In the genomic region with DNA sequence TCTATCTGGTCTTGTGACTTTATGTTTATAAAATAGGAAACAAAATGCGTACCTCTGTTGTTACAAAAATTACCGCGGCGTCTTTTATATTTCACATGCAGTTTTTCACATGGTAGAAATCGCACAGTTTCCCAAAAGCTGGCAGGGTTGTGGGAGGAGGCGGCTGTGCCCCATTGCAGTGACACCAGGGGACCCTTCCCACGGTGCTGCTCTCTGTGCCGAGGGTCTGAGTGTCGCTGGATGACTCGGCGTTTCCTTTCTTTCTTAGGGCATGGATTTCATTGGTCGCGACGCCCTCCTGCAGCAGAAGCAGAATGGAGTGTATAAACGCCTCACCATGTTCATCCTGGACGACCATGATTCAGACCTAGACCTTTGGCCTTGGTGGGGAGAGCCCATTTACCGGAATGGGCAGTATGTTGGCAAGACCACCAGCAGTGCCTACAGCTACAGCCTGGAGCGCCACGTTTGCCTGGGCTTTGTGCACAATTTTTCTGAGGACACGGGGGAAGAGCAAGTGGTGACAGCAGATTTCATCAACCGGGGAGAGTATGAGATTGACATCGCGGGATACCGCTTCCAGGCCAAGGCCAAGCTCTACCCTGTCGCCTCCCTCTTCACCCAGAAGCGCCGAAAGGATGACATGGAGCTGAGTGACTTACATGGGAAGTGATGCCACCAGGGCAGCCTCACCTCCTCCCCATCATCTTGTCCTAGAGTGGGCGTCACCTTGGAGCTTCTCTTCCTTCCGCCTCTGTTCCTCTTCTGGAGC, we compare ENCODE assay signal across 24 cellular contexts. TPM values are rescaled to one million over a fixed set of nuclear protein-coding genes. Genes with fewer than 3 reads are reported as not detected.
DNase-seq lines count a peak whose midpoint lies in the region; ATAC-seq, FAIRE-seq and TF ChIP-seq lines count a peak whose summit lies in the region.
"Had no signal": no experiment of that assay in that cellular context is flagged by ENCODE, and none has a peak within 500 bp of the region (broad histone marks: within the 10 kb centered on the region; RNA-seq: fewer than 3 reads in every experiment).

No MANE protein-coding gene starts in this region.

- peaks cover 7% of the 10 kb centered on the region; the same call in 1 of the 3 replicates for H3K4me1 ChIP-seq in A549

- TF ChIP-seq CTCF in A549 (IDR thresholded peaks at IDR 0.05) (no peak), D721Med (IDR thresholded peaks at IDR 0.05; ENCODE audit: insufficient read depth, missing control alignments) (no peak)

- H3K9me3 ChIP-seq in A549 = no peaks in the 10 kb centered on the region

- 92% methylated on average over 29 of the region's 29 CpGs for WGBS in A549 (ENCODE audit: missing lambda C conversion rate)

- no peak for TF ChIP-seq EP300 in A549 (IDR thresholded peaks at IDR 0.05)

- POLR2A ChIA-PET in A549 (lab: Yijun Ruan, JAX) = no interaction called here

- 0 out of 6 replicates have a peak overlapping the region, but pooled peaks of 1 of the 2 experiments have one; percentile 1 for H3K27ac ChIP-seq in A549

- H3K27me3 Mint-ChIP-seq in activated T-cell treated with anti-CD3 and anti-CD28 coated beads, Interleukin-2, amount 50 U/mL, for 72 hours (ENCODE audit: low read depth) = no peaks in the 10 kb centered on the region
- H3K27me3 Mint-ChIP-seq in naive B cell = no peaks in the 10 kb centered on the region
- H3K27me3 Mint-ChIP-seq in activated T-helper 1 cell treated with anti-CD3 and anti-CD28 coated beads, Interleukin-12 subunit alpha, Interleukin-12 subunit beta, Interleukin-2, Interleukin-4 antibody, amounts not matched to agents 30 ng/mL and 10 ng/mL and 1 ng/mL, durations not matched to agents 14 hours and 24 hours and 36 hours (ENCODE audit: insufficient read depth) = no peaks in the 10 kb centered on the region
- H3K27me3 Mint-ChIP-seq: central memory CD8-positive, alpha-beta T cell; memory B cell; naive thymus-derived CD8-positive, alpha-beta T cell had no signal

- H3K27ac Mint-ChIP-seq in activated T-cell treated with anti-CD3 and anti-CD28 coated beads, Interleukin-2, amount 50 U/mL, for 72 hours = peak overlapping the region; percentile 61
- peak overlapping the region in 4 of 6 donors; percentile 5 to 81 (median 18) for H3K27ac Mint-ChIP-seq in naive B cell
- no peak overlapping the region for H3K27ac Mint-ChIP-seq in activated T-helper 1 cell treated with anti-CD3 and anti-CD28 coated beads, Interleukin-12 subunit alpha, Interleukin-12 subunit beta, Interleukin-2, Interleukin-4 antibody, amounts not matched to agents 30 ng/mL and 10 ng/mL and 1 ng/mL, durations not matched to agents 14 hours and 24 hours and 36 hours
- H3K27ac Mint-ChIP-seq: memory B cell had no signal

- peaks cover 4 to 19% of the 10 kb centered on the region in 2 donors for H3K36me3 Mint-ChIP-seq in activated T-cell treated with anti-CD3 and anti-CD28 coated beads, Interleukin-2, amount 50 U/mL, for 72 hours (ENCODE audit: insufficient read depth in 2 of 2)
- peaks cover 28 to 45% of the 10 kb centered on the region in 2 donors for H3K36me3 Mint-ChIP-seq in naive B cell
- H3K36me3 Mint-ChIP-seq in activated T-helper 1 cell treated with anti-CD3 and anti-CD28 coated beads, Interleukin-12 subunit alpha, Interleukin-12 subunit beta, Interleukin-2, Interleukin-4 antibody, amounts not matched to agents 30 ng/mL and 10 ng/mL and 1 ng/mL, durations not matched to agents 14 hours and 24 hours and 36 hours (ENCODE audit: low read depth) = peaks cover 40% of the 10 kb centered on the region

- H3K4me2 ChIP-seq in A549 = no peak overlapping the region

- FAIRE-seq in A549 (lab: Jason Lieb, UNC) (no peak), D721Med (lab: Jason Lieb, UNC) (no peak)

- no peak for TF ChIP-seq POLR2A in A549 (IDR thresholded peaks at IDR 0.05; ENCODE audit: low read length)

- intact Hi-C loops in activated T-helper 1 cell treated with anti-CD3 and anti-CD28 coated beads, Interleukin-12 subunit alpha, Interleukin-12 subunit beta, Interleukin-2, Interleukin-4 antibody, amounts not matched to agents 30 ng/mL and 10 ng/mL and 1 ng/mL, durations not matched to agents 14 hours and 24 hours and 36 hours (cut with micrococcal nuclease) = no loop called here

- H3K9me3 Mint-ChIP-seq in activated T-cell treated with anti-CD3 and anti-CD28 coated beads, Interleukin-2, amount 50 U/mL, for 72 hours = no peaks in the 10 kb centered on the region
- no peaks in the 10 kb centered on the region for H3K9me3 Mint-ChIP-seq in naive B cell
- H3K9me3 Mint-ChIP-seq in activated T-helper 1 cell treated with anti-CD3 and anti-CD28 coated beads, Interleukin-12 subunit alpha, Interleukin-12 subunit beta, Interleukin-2, Interleukin-4 antibody, amounts not matched to agents 30 ng/mL and 10 ng/mL and 1 ng/mL, durations not matched to agents 14 hours and 24 hours and 36 hours = no peaks in the 10 kb centered on the region
- H3K9me3 Mint-ChIP-seq: central memory CD8-positive, alpha-beta T cell; memory B cell; naive thymus-derived CD8-positive, alpha-beta T cell had no signal

- no peak for ATAC-seq in A549
- peak in 1 of 2 donors; percentile 23 for ATAC-seq in activated T-cell treated with anti-CD3 and anti-CD28 coated beads, Interleukin-2, amount 50 U/mL, for 72 hours (replicated peaks in 1 of 2)
- no peak for ATAC-seq in naive B cell (ENCODE audit: low read depth in 2 of 2)
- ATAC-seq in GM21723 (IDR thresholded peaks at IDR 0.05; ENCODE audit: unreplicated experiment) = no peak
- no peak for ATAC-seq in GM21447 (IDR thresholded peaks at IDR 0.05; ENCODE audit: unreplicated experiment)
- ATAC-seq: naive thymus-derived CD8-positive, alpha-beta T cell; stimulated activated naive CD8-positive, alpha-beta T cell treated with anti-CD3 and anti-CD28 coated beads, Interleukin-15, Interleukin-2, amounts not matched to agents 100 U/mL and 50 U/mL, for 24 hours had no signal

- H3K4me3 ChIP-seq in A549 = no peak overlapping the region

- DNase-seq in A549 (ENCODE audit: low read depth in 1 of 2, low spot score in 1 of 2) (peak in 1 of 2 experiments; percentile 2), D721Med (ENCODE audit: insufficient read length, low spot score) (peak; percentile 8), naive B cell (no peak)
- no peak for DNase-seq in activated T-cell treated with anti-CD3 and anti-CD28 coated beads, Interleukin-2, amount 50 U/mL, for 72 hours
- no peak for DNase-seq in activated T-helper 1 cell treated with anti-CD3 and anti-CD28 coated beads, Interleukin-12 subunit alpha, Interleukin-12 subunit beta, Interleukin-2, Interleukin-4 antibody, amounts not matched to agents 30 ng/mL and 10 ng/mL and 1 ng/mL, durations not matched to agents 14 hours and 24 hours and 36 hours (ENCODE audit: low spot score)
- DNase-seq in stimulated activated CD4-positive, alpha-beta T cell treated with anti-CD3 and anti-CD28 coated beads, Interleukin-4, amount 100 ng/mL, for 24 hours = no peak
- DNase-seq: activated CD4-positive, alpha-beta T cell treated with anti-CD3 and anti-CD28 coated beads for 4 hours; activated gamma-delta T cell; erythroblast; foreskin melanocyte; naive thymus-derived CD8-positive, alpha-beta T cell; NCI-H187 treated with DMSO at 0.1 percent for 48 hours; NCI-H2227 treated with DMSO at 0.1 percent for 48 hours; NCI-H774; OCI-M1; Right ventricle myocardium superior; stimulated activated CD4-positive, alpha-beta T cell treated with anti-CD3 and anti-CD28 coated beads, Interleukin-2, amount 100 ng/mL, for 24 hours; stimulated activated naive CD8-positive, alpha-beta T cell treated with anti-CD3 and anti-CD28 coated beads, Interleukin-15, Interleukin-2, amounts not matched to agents 100 U/mL and 50 U/mL, for 24 hours; T-helper 1 cell; trophoblast cell had no signal

- CTCF ChIA-PET in A549 (lab: Yijun Ruan, JAX) = interaction anchor here (1.0 to 3.7 kb wide), 2 partner anchors 9 to 22 kb away, joined by 3 to 18 read pairs; no protein-coding TSS in a partner anchor

- no peak for TF ChIP-seq RAD21 in A549 (conservative IDR thresholded peaks at IDR 0.05 in 1 of 2, IDR thresholded peaks at IDR 0.05 in 1 of 2)

- no peaks in the 10 kb centered on the region for H3K4me1 Mint-ChIP-seq in activated T-cell treated with anti-CD3 and anti-CD28 coated beads, Interleukin-2, amount 50 U/mL, for 72 hours (ENCODE audit: low read depth)
- H3K4me1 Mint-ChIP-seq in naive B cell = no peaks in the 10 kb centered on the region
- peaks cover 5% of the 10 kb centered on the region for H3K4me1 Mint-ChIP-seq in activated T-helper 1 cell treated with anti-CD3 and anti-CD28 coated beads, Interleukin-12 subunit alpha, Interleukin-12 subunit beta, Interleukin-2, Interleukin-4 antibody, amounts not matched to agents 30 ng/mL and 10 ng/mL and 1 ng/mL, durations not matched to agents 14 hours and 24 hours and 36 hours (ENCODE audit: low read depth)
- H3K4me1 Mint-ChIP-seq: memory B cell had no signal

- no peak overlapping the region for H3K4me3 Mint-ChIP-seq in activated T-cell treated with anti-CD3 and anti-CD28 coated beads, Interleukin-2, amount 50 U/mL, for 72 hours
- no peak overlapping the region for H3K4me3 Mint-ChIP-seq in naive B cell
- H3K4me3 Mint-ChIP-seq in activated T-helper 1 cell treated with anti-CD3 and anti-CD28 coated beads, Interleukin-12 subunit alpha, Interleukin-12 subunit beta, Interleukin-2, Interleukin-4 antibody, amounts not matched to agents 30 ng/mL and 10 ng/mL and 1 ng/mL, durations not matched to agents 14 hours and 24 hours and 36 hours = no peak overlapping the region
- H3K4me3 Mint-ChIP-seq: central memory CD8-positive, alpha-beta T cell; memory B cell; naive thymus-derived CD8-positive, alpha-beta T cell had no signal

RNA-seq across cellular contexts. Expression of a gene that starts 17.2 kb away (rescaled TPM):
- polyA plus RNA-seq in A549 (2011; rRNA removed) = 0.13 and 0.16 TPM in 2 replicates
- polyA plus RNA-seq in A549 (2012; cell fraction: cytosol; rRNA removed) = 0.08 and 0.19 TPM in 2 replicates
- polyA plus RNA-seq in A549 (2012; cell fraction: nucleus; rRNA removed) = 0.76 and 0.89 TPM in 2 replicates
- 0.09 to 0.18 TPM (median 0.15 TPM) in 3 replicates for polyA plus RNA-seq in A549 (2017; fragmentation: RNase III; extraction: RNeasy Plus Mini Kit Qiagen cat#74134 plus additional on column Dnase treatment)
- not detected in 2 replicates for polyA minus RNA-seq in A549 (2011; rRNA and poly(A)+ RNA removed)
- total RNA-seq in activated T-cell treated with anti-CD3 and anti-CD28 coated beads, Interleukin-2, amount 50 U/mL, for 72 hours = under 1 TPM; 0.35 to 0.84 TPM
- polyA plus RNA-seq in naive B cell (ENCODE audit: low read depth in 6 of 6) = not detected
- total RNA-seq in activated T-helper 1 cell treated with anti-CD3 and anti-CD28 coated beads, Interleukin-12 subunit alpha, Interleukin-12 subunit beta, Interleukin-2, Interleukin-4 antibody, amounts not matched to agents 30 ng/mL and 10 ng/mL and 1 ng/mL, durations not matched to agents 14 hours and 24 hours and 36 hours = 0.17 and 0.47 TPM in 2 replicates
- total RNA-seq: Right ventricle myocardium superior had no signal
- polyA plus RNA-seq: naive thymus-derived CD8-positive, alpha-beta T cell had no signal

RNA-seq across cellular contexts. Expression of a gene that starts 42.3 kb away (rescaled TPM):
- polyA plus RNA-seq in A549 (2011; rRNA removed) (25.6 and 30.6 TPM in 2 replicates), A549 (2017; fragmentation: RNase III; extraction: RNeasy Plus Mini Kit Qiagen cat#74134 plus additional on column Dnase treatment) (13.1 to 13.7 TPM (median 13.4 TPM) in 3 replicates), naive B cell (ENCODE audit: low read depth in 6 of 6) (10 to 100 TPM in 1 of 6 donors, 1 to 10 TPM in 5; 2.3 to 16.4 (median 7.0) TPM)
- polyA plus RNA-seq in A549 (2012; cell fraction: cytosol; rRNA removed) = 9.1 and 11.3 TPM in 2 replicates
- polyA plus RNA-seq in A549 (2012; cell fraction: nucleus; rRNA removed) = 30.5 and 35.8 TPM in 2 replicates
- polyA minus RNA-seq in A549 (2011; rRNA and poly(A)+ RNA removed) = 48.7 and 54.8 TPM in 2 replicates
- total RNA-seq in activated T-cell treated with anti-CD3 and anti-CD28 coated beads, Interleukin-2, amount 50 U/mL, for 72 hours = 10 to 100 TPM; 27.7 to 33.6 TPM
- total RNA-seq in activated T-helper 1 cell treated with anti-CD3 and anti-CD28 coated beads, Interleukin-12 subunit alpha, Interleukin-12 subunit beta, Interleukin-2, Interleukin-4 antibody, amounts not matched to agents 30 ng/mL and 10 ng/mL and 1 ng/mL, durations not matched to agents 14 hours and 24 hours and 36 hours = 40.7 and 41.4 TPM in 2 replicates
